8 cellular contexts compared by ENCODE assay signal in the genomic region with DNA sequence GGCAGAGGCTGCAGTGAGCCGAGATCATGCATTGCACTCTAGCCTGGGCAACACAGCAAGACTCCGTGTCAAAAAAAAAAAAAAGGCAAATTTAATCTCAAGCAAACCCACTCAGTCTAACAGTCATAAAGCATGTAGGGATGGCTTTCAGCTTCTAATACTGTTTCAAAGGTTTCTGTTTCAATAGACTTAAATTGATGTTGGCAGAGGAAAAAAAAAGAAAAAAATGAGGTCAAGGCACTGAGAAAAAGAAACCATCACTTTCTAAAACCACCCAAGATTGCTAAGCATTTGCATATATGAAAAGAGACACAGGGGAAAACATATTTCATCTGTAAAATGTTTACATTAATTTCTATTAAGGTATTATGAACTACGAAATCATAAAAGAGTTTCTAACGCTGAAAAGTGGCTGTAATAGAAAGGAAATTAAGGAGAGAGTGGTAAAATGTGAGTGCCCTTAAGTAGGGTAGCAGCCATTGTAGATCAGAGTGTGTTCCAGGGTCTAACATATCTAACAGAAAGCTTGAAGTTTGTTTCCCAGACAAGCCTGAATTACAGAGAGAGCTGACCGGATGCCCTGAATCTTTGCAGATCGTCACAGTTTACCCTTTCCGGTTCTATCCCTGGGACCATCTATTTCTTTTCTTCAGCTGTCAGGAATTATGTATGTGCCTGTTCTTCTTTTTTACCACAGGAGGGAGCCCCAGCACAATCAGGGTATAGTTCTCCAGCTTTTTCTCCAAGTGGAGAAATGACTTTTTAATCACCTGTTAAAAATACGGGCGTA.
DNase-seq lines count a peak whose midpoint lies in the region; ATAC-seq and TF ChIP-seq lines count a peak whose summit lies in the region.

No MANE protein-coding gene starts in this region.

- intact Hi-C loops in heart right ventricle (cut with DNase I) (loop anchor here in 1 of 10 donors (10.0 kb wide), 1 partner anchor 870 kb away; no protein-coding TSS in a partner anchor), Right ventricle myocardium inferior (cut with DNase I) (no loop called here), aorta (cut with DNase I) (no loop called here)

- H3K27me3 Mint-ChIP-seq in activated T-cell treated with anti-CD3 and anti-CD28 coated beads, Interleukin-2, amount 50 U/mL, for 72 hours (ENCODE audit: low read depth): peaks cover 28% of the 10 kb centered on the region

- no peaks in the 10 kb centered on the region for H3K36me3 Mint-ChIP-seq in activated T-cell treated with anti-CD3 and anti-CD28 coated beads, Interleukin-2, amount 50 U/mL, for 72 hours (ENCODE audit: insufficient read depth in 2 of 2)

- no peak overlapping the region for H3K4me3 ChIP-seq in heart right ventricle
- no peak overlapping the region for H3K4me3 ChIP-seq in WERI-Rb-1 (ENCODE audit: low read depth, low read length)
- no peak overlapping the region for H3K4me3 ChIP-seq in aorta (ENCODE audit: low read length in 2 of 2)

- H3K9me3 Mint-ChIP-seq in activated T-cell treated with anti-CD3 and anti-CD28 coated beads, Interleukin-2, amount 50 U/mL, for 72 hours: no peaks in the 10 kb centered on the region

- no peak overlapping the region for H3K27ac Mint-ChIP-seq in activated T-cell treated with anti-CD3 and anti-CD28 coated beads, Interleukin-2, amount 50 U/mL, for 72 hours

- H3K9me3 ChIP-seq in heart right ventricle: no peaks in the 10 kb centered on the region
- H3K9me3 ChIP-seq in WERI-Rb-1 (ENCODE audit: severe bottlenecking): no peaks in the 10 kb centered on the region
- H3K9me3 ChIP-seq in aorta (ENCODE audit: control insufficient read depth, low read length): no peaks in the 10 kb centered on the region

- H3K4me1 ChIP-seq in heart right ventricle (no peaks in the 10 kb centered on the region), aorta (ENCODE audit: control insufficient read depth in 1 of 2, insufficient read depth in 2 of 2, low read length in 2 of 2) (peaks cover 0 to 3% of the 10 kb centered on the region in 2 donors)

- no peak for DNase-seq in heart right ventricle
- DNase-seq in Right ventricle myocardium inferior (ENCODE audit: missing footprints): no peak
- DNase-seq in NCI-H1694 treated with DMSO at 0.1 percent for 48 hours (lab: John Stamatoyannopoulos, UW): peak; percentile 78
- DNase-seq in WERI-Rb-1: peak; percentile 33
- peak; percentile 70 for DNase-seq in inferior parietal cortex (ENCODE audit: extremely low spot score)
- DNase-seq in aorta: no peak
- no peak for DNase-seq in activated T-cell treated with anti-CD3 and anti-CD28 coated beads, Interleukin-2, amount 50 U/mL, for 72 hours

- H3K27me3 ChIP-seq in heart right ventricle: peaks cover 0 to 18% (median 8%) of the 10 kb centered on the region in 7 donors
- no peaks in the 10 kb centered on the region for H3K27me3 ChIP-seq in WERI-Rb-1 (ENCODE audit: insufficient read depth, low read depth, severe bottlenecking)
- no peaks in the 10 kb centered on the region for H3K27me3 ChIP-seq in aorta (ENCODE audit: control insufficient read depth in 1 of 2, insufficient read depth in 2 of 2, low read length in 1 of 2)

- no peaks in the 10 kb centered on the region for H3K4me1 Mint-ChIP-seq in activated T-cell treated with anti-CD3 and anti-CD28 coated beads, Interleukin-2, amount 50 U/mL, for 72 hours (ENCODE audit: low read depth)

- no peaks in the 10 kb centered on the region for H3K36me3 ChIP-seq in heart right ventricle
- no peaks in the 10 kb centered on the region for H3K36me3 ChIP-seq in WERI-Rb-1
- peaks cover 0 to 2% of the 10 kb centered on the region in 2 donors for H3K36me3 ChIP-seq in aorta (ENCODE audit: control insufficient read depth in 1 of 2, insufficient read depth in 2 of 2, low read length in 1 of 2)

- 35 to 40% methylated on average over 9 of the region's 9 CpGs for WGBS in heart right ventricle, 2 donors
- WGBS in aorta, 2 donors: 32 to 33% methylated on average over 9 of the region's 9 CpGs

- no peak overlapping the region for H3K4me3 Mint-ChIP-seq in activated T-cell treated with anti-CD3 and anti-CD28 coated beads, Interleukin-2, amount 50 U/mL, for 72 hours

- TF ChIP-seq CTCF in heart right ventricle (IDR thresholded peaks at IDR 0.05) (peak; percentile 36 to 70 (median 63)), WERI-Rb-1 (IDR thresholded peaks at IDR 0.05; ENCODE audit: low read depth, low read length) (peak; percentile 75)

- ATAC-seq in heart right ventricle (peak in 1 of 8 donors; percentile 34), Right ventricle myocardium inferior (no peak), HG02763 (IDR thresholded peaks at IDR 0.05; ENCODE audit: unreplicated experiment) (peak; percentile 60), aorta (ENCODE audit: low FRiP score) (peak; percentile 73)
- no peak for ATAC-seq in activated T-cell treated with anti-CD3 and anti-CD28 coated beads, Interleukin-2, amount 50 U/mL, for 72 hours (replicated peaks in 1 of 2)

- H3K27ac ChIP-seq in heart right ventricle (no peak overlapping the region), WERI-Rb-1 (no peak overlapping the region), aorta (ENCODE audit: low read depth in 1 of 2, low read length in 2 of 2) (no peak overlapping the region)

Comparison
In these comparisons a context has a peak if more than half of its experiments do, and no peak if none do; other contexts are left out.
1. ATAC-seq: peak in HG02763 (single experiment) and aorta (single experiment); none in Right ventricle myocardium inferior (single experiment) and activated T-cell treated with anti-CD3 and anti-CD28 coated beads, Interleukin-2, amount 50 U/mL, for 72 hours (0 of 2).
2. DNase-seq: peak in NCI-H1694 treated with DMSO at 0.1 percent for 48 hours (single experiment), WERI-Rb-1 (single experiment) and inferior parietal cortex (single experiment); none in heart right ventricle (0 of 2), Right ventricle myocardium inferior (single experiment), aorta (0 of 2) and activated T-cell treated with anti-CD3 and anti-CD28 coated beads, Interleukin-2, amount 50 U/mL, for 72 hours (0 of 2).